In the genomic region with DNA sequence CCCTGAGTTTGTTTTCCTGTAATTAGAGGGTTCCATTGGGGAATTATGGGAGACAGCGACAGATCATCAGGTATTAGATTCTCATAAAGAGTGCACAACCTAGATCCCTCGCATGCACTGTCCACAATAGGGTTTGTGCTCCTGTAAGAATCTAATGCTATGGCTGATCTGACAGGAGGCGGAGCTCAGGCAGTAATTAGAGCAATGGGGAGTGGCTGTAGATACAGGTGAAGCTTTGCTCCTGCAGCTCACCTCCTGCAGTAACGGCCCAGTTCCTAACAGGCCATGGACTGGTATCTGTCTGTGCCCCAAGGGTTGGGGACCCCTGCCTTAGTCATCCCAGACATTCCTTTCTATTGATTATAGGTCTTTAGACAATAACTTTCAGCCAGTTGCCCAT, we compare ENCODE assay signal across 10 cellular contexts. TPM values are rescaled to one million over a fixed set of nuclear protein-coding genes. Genes with fewer than 3 reads are reported as not detected.
DNase-seq lines count a peak whose midpoint lies in the region; ATAC-seq and TF ChIP-seq lines count a peak whose summit lies in the region.
"Had no signal": no experiment of that assay in that cellular context is flagged by ENCODE, and none has a peak within 500 bp of the region (broad histone marks: within the 10 kb centered on the region; RNA-seq: fewer than 3 reads in every experiment).

No MANE protein-coding gene starts in this region.

- TF ChIP-seq POLR2A in GM18505 (IDR thresholded peaks at IDR 0.05; ENCODE audit: borderline replicate concordance, extremely low read depth, insufficient read depth, insufficient read length) = no peak

- H3K27me3 Mint-ChIP-seq in GM23338 (ENCODE audit: insufficient read depth, low read depth, poor library complexity) = peaks cover 15% of the 10 kb centered on the region
- H3K27me3 Mint-ChIP-seq in activated CD8-positive, alpha-beta T cell treated with anti-CD3 and anti-CD28 coated beads, Interleukin-2, amount 10 ng/mL, durations not matched to agents 7 days and 5 days (ENCODE audit: low read depth) = no peaks in the 10 kb centered on the region

- H3K27me3 ChIP-seq in GM23338 (ENCODE audit: insufficient read depth) (no peaks in the 10 kb centered on the region), mucosa of rectum (ENCODE audit: control insufficient read depth in 2 of 2, insufficient read depth in 2 of 2, low read length in 2 of 2) (no peaks in the 10 kb centered on the region), left ventricle myocardium inferior (ENCODE audit: low read depth) (no peaks in the 10 kb centered on the region)
- H3K27me3 ChIP-seq: gastroesophageal sphincter, left lung had no signal

- H3K9me3 Mint-ChIP-seq in GM23338 = peaks cover 3% of the 10 kb centered on the region; the same call in 2 of the 3 replicates
- no peaks in the 10 kb centered on the region for H3K9me3 Mint-ChIP-seq in activated CD8-positive, alpha-beta T cell treated with anti-CD3 and anti-CD28 coated beads, Interleukin-2, amount 10 ng/mL, durations not matched to agents 7 days and 5 days (ENCODE audit: insufficient read depth)

- peaks cover 28% of the 10 kb centered on the region for H3K79me2 ChIP-seq in GM23338 (replicated peaks; ENCODE audit: insufficient read depth)

- H3K4me1 Mint-ChIP-seq in GM23338 = peaks cover 8% of the 10 kb centered on the region
- H3K4me1 Mint-ChIP-seq in activated CD8-positive, alpha-beta T cell treated with anti-CD3 and anti-CD28 coated beads, Interleukin-2, amount 10 ng/mL, durations not matched to agents 7 days and 5 days (ENCODE audit: low read depth) = peaks cover 21% of the 10 kb centered on the region

- no peak overlapping the region for H3K9ac ChIP-seq in mucosa of rectum (ENCODE audit: low read depth in 1 of 2, low read length in 2 of 2)

- ATAC-seq in GM23338 (no peak), GM18505 (IDR thresholded peaks at IDR 0.05; ENCODE audit: unreplicated experiment) (no peak)
- no peak for ATAC-seq in activated CD8-positive, alpha-beta T cell treated with anti-CD3 and anti-CD28 coated beads, Interleukin-2, amount 10 ng/mL, durations not matched to agents 7 days and 5 days

- no peaks in the 10 kb centered on the region for H4K20me1 ChIP-seq in GM23338 (replicated peaks; ENCODE audit: insufficient read depth)

- no peak overlapping the region for H3K27ac Mint-ChIP-seq in GM23338
- H3K27ac Mint-ChIP-seq in activated CD8-positive, alpha-beta T cell treated with anti-CD3 and anti-CD28 coated beads, Interleukin-2, amount 10 ng/mL, durations not matched to agents 7 days and 5 days = peak overlapping the region; percentile 67

- POLR2A ChIA-PET in activated CD8-positive, alpha-beta T cell treated with anti-CD3 and anti-CD28 coated beads, Interleukin-2, amount 10 ng/mL, durations not matched to agents 7 days and 5 days (lab: Charles Lee) = no interaction called here

- H3K9me2 ChIP-seq in GM23338 (ENCODE audit: insufficient read depth) = peaks cover 10% of the 10 kb centered on the region

- H3K36me3 Mint-ChIP-seq in GM23338 (ENCODE audit: low read depth) = peaks cover 12% of the 10 kb centered on the region
- H3K36me3 Mint-ChIP-seq in activated CD8-positive, alpha-beta T cell treated with anti-CD3 and anti-CD28 coated beads, Interleukin-2, amount 10 ng/mL, durations not matched to agents 7 days and 5 days (ENCODE audit: low read depth) = peaks cover 4% of the 10 kb centered on the region

- TF ChIP-seq CTCF in 22Rv1 (IDR thresholded peaks at IDR 0.05) = no peak
- no peak for TF ChIP-seq CTCF in GM23338 (conservative IDR thresholded peaks at IDR 0.05; ENCODE audit: low read depth in 2 of 2)
- TF ChIP-seq CTCF in left ventricle myocardium inferior (IDR thresholded peaks at IDR 0.05; ENCODE audit: borderline replicate concordance) = no peak

- peak overlapping the region; percentile 88; the same call in 1 of the 2 replicates for H3K27ac ChIP-seq in 22Rv1
- H3K27ac ChIP-seq in GM23338 (ENCODE audit: low read depth) = no peak overlapping the region
- H3K27ac ChIP-seq in mucosa of rectum (ENCODE audit: low read depth in 2 of 2, low read length in 2 of 2) = no peak overlapping the region
- no peak overlapping the region for H3K27ac ChIP-seq in left ventricle myocardium inferior (replicated peaks)
- H3K27ac ChIP-seq in caudate nucleus (ENCODE audit: low read depth, low read length) = no peak overlapping the region

- H3K4me3 Mint-ChIP-seq in GM23338 = peak overlapping the region; percentile 5; the same call in 1 of the 3 replicates
- H3K4me3 Mint-ChIP-seq in activated CD8-positive, alpha-beta T cell treated with anti-CD3 and anti-CD28 coated beads, Interleukin-2, amount 10 ng/mL, durations not matched to agents 7 days and 5 days = peak overlapping the region; percentile 87

- no peaks in the 10 kb centered on the region for H3K9me3 ChIP-seq in mucosa of rectum (ENCODE audit: control insufficient read depth in 2 of 2, low read length in 2 of 2)
- H3K9me3 ChIP-seq in left ventricle myocardium inferior (replicated peaks) = no peaks in the 10 kb centered on the region
- H3K9me3 ChIP-seq: gastroesophageal sphincter, left lung had no signal

- H3K4me1 ChIP-seq in GM23338 (ENCODE audit: insufficient read depth) = peaks cover 2% of the 10 kb centered on the region; the same call in 1 of the 2 replicates
- peaks cover 5 to 14% of the 10 kb centered on the region in 2 donors for H3K4me1 ChIP-seq in mucosa of rectum (ENCODE audit: control insufficient read depth in 2 of 2, insufficient read depth in 2 of 2, low read length in 2 of 2)
- peaks cover 29% of the 10 kb centered on the region for H3K4me1 ChIP-seq in left ventricle myocardium inferior

- peaks cover 13% of the 10 kb centered on the region; the same call in 1 of the 2 replicates for H3F3A ChIP-seq in GM23338 (replicated peaks; ENCODE audit: low read depth)

- H3K36me3 ChIP-seq in GM23338 (ENCODE audit: insufficient read depth) (no peaks in the 10 kb centered on the region), mucosa of rectum (ENCODE audit: control insufficient read depth in 2 of 2, insufficient read depth in 2 of 2, low read length in 2 of 2) (no peaks in the 10 kb centered on the region), left ventricle myocardium inferior (peaks cover 5% of the 10 kb centered on the region)
- H3K36me3 ChIP-seq: left lung had no signal

- H3K4me3 ChIP-seq in GM23338 (peak overlapping the region; percentile 89; the same call in 1 of the 2 replicates), mucosa of rectum (ENCODE audit: low read length in 2 of 2) (peak overlapping the region; percentile 96 to 97), left ventricle myocardium inferior (no peak overlapping the region)

- H3K4me2 ChIP-seq in GM23338 = peak overlapping the region; percentile 98; the same call in 1 of the 2 replicates

- no peak for DNase-seq in GM23338 (ENCODE audit: low spot score)
- DNase-seq in activated CD8-positive, alpha-beta T cell treated with anti-CD3 and anti-CD28 coated beads, Interleukin-2, amount 10 ng/mL, durations not matched to agents 7 days and 5 days = no peak
- no peak for DNase-seq in left ventricle myocardium inferior
- DNase-seq in HuH-7 (ENCODE audit: low spot score) = no peak
- DNase-seq in caudate nucleus (lab: John Stamatoyannopoulos, UW) = no peak
- DNase-seq: left lung had no signal

- H2AFZ ChIP-seq in GM23338 = peak overlapping the region; percentile 100; the same call in 1 of the 2 replicates

- intact Hi-C loops in left ventricle myocardium inferior (cut with micrococcal nuclease) = no loop called here

- CTCF ChIA-PET in activated CD8-positive, alpha-beta T cell treated with anti-CD3 and anti-CD28 coated beads, Interleukin-2, amount 10 ng/mL, durations not matched to agents 7 days and 5 days (lab: Charles Lee) = interaction anchor here (2.3 kb wide), 1 partner anchor 57 kb away, joined by 9 read pairs; no protein-coding TSS in a partner anchor

RNA-seq across cellular contexts. Expression of gene ZSCAN21, which starts 0.9 kb away (rescaled TPM):
- total RNA-seq in GM23338 (2014; rRNA removed; shearing (Covaris generic)) = 21.8 and 24.8 TPM in 2 replicates
- 15.4 and 15.7 TPM in 2 replicates for polyA plus RNA-seq in GM23338 (2016; fragmentation: Nextera tagmentation; extraction: Ambion mirVana)
- 1 to 10 TPM; 5.8 to 7.5 TPM for total RNA-seq in activated CD8-positive, alpha-beta T cell treated with anti-CD3 and anti-CD28 coated beads, Interleukin-2, amount 10 ng/mL, durations not matched to agents 7 days and 5 days
- total RNA-seq in left ventricle myocardium inferior = 6.4 TPM

RNA-seq across cellular contexts. Expression of gene ZNF3, which starts 32.8 kb away (rescaled TPM):
- 40.8 and 48.9 TPM in 2 replicates for total RNA-seq in GM23338 (2014; rRNA removed; shearing (Covaris generic))
- 22.6 and 23.4 TPM in 2 replicates for polyA plus RNA-seq in GM23338 (2016; fragmentation: Nextera tagmentation; extraction: Ambion mirVana)
- total RNA-seq in activated CD8-positive, alpha-beta T cell treated with anti-CD3 and anti-CD28 coated beads, Interleukin-2, amount 10 ng/mL, durations not matched to agents 7 days and 5 days = 10 to 100 TPM; 20.9 to 21.8 TPM
- total RNA-seq in left ventricle myocardium inferior = 12.9 TPM

RNA-seq across cellular contexts. Expression of gene ZKSCAN1, which starts 33.3 kb away (rescaled TPM):
- total RNA-seq in GM23338 (2014; rRNA removed; shearing (Covaris generic)) = 14.5 and 19.4 TPM in 2 replicates
- 9.8 and 11.8 TPM in 2 replicates for polyA plus RNA-seq in GM23338 (2016; fragmentation: Nextera tagmentation; extraction: Ambion mirVana)
- total RNA-seq in activated CD8-positive, alpha-beta T cell treated with anti-CD3 and anti-CD28 coated beads, Interleukin-2, amount 10 ng/mL, durations not matched to agents 7 days and 5 days = 10 to 100 TPM; 50.4 to 54.5 TPM
- total RNA-seq in left ventricle myocardium inferior = 37.1 TPM

RNA-seq across cellular contexts. Expression of gene COPS6, which starts 40.1 kb away (rescaled TPM):
- 89.8 and 104 TPM in 2 replicates for total RNA-seq in GM23338 (2014; rRNA removed; shearing (Covaris generic))
- polyA plus RNA-seq in GM23338 (2016; fragmentation: Nextera tagmentation; extraction: Ambion mirVana) = 191 and 198 TPM in 2 replicates
- total RNA-seq in activated CD8-positive, alpha-beta T cell treated with anti-CD3 and anti-CD28 coated beads, Interleukin-2, amount 10 ng/mL, durations not matched to agents 7 days and 5 days = 10 to 100 TPM; 74.0 to 78.3 TPM
- 114 TPM for total RNA-seq in left ventricle myocardium inferior

RNA-seq across cellular contexts. Expression of gene MCM7, which starts 52.5 kb away (rescaled TPM):
- total RNA-seq in GM23338 (2014; rRNA removed; shearing (Covaris generic)) = 285 TPM in 2 replicates
- polyA plus RNA-seq in GM23338 (2016; fragmentation: Nextera tagmentation; extraction: Ambion mirVana) = 140 and 144 TPM in 2 replicates
- 100 to 1,000 TPM; 364 to 375 TPM for total RNA-seq in activated CD8-positive, alpha-beta T cell treated with anti-CD3 and anti-CD28 coated beads, Interleukin-2, amount 10 ng/mL, durations not matched to agents 7 days and 5 days
- 21.1 TPM for total RNA-seq in left ventricle myocardium inferior
